15 cellular contexts compared by ENCODE assay signal in genomic region chr22:16989915-16990314, GRCh38. TPM values are rescaled to one million over a fixed set of nuclear protein-coding genes. Genes with fewer than 3 reads are reported as not detected.
DNase-seq lines count a peak whose midpoint lies in the region; ATAC-seq, FAIRE-seq and TF ChIP-seq lines count a peak whose summit lies in the region.
"Had no signal": no experiment of that assay in that cellular context is flagged by ENCODE, and none has a peak within 500 bp of the region (broad histone marks: within the 10 kb centered on the region; RNA-seq: fewer than 3 reads in every experiment).

No MANE protein-coding gene starts in this region.

- no peak for TF ChIP-seq POLR2A in GM18505 (IDR thresholded peaks at IDR 0.05; ENCODE audit: borderline replicate concordance, extremely low read depth, insufficient read depth, insufficient read length)

- ATAC-seq in HG03521 (IDR thresholded peaks at IDR 0.05; ENCODE audit: unreplicated experiment) (no peak), GM18505 (IDR thresholded peaks at IDR 0.05; ENCODE audit: unreplicated experiment) (no peak)

- DNase-seq in D341Med (ENCODE audit: low spot score): peak; percentile 9
- peak; percentile 1 for DNase-seq in HS-5 (ENCODE audit: low read depth)
- DNase-seq in RPMI7951 (ENCODE audit: low read depth): peak; percentile 4
- DNase-seq in foreskin melanocyte: peak; percentile 42
- no peak for DNase-seq in RCC 7860 (ENCODE audit: low spot score)
- DNase-seq: BE2C; CD4-positive, alpha-beta memory T cell; COR-L47; DND-41; GF-D8; GOT3; H9 had no signal

- no peak for FAIRE-seq in RCC 7860 (lab: Jason Lieb, UNC)

RNA-seq across cellular contexts. Expression of gene GAB4, which starts 18.1 kb away (rescaled TPM):
- not detected in 2 replicates for total RNA-seq in RPMI7951 (2014; rRNA removed; shearing (Covaris generic))
- total RNA-seq: A172; CD4-positive, alpha-beta memory T cell; H9 had no signal
